In genomic region chr1:27572019-27572678, GRCh38 we compare ENCODE assay signal across 1 cellular context.
TF ChIP-seq lines count a peak whose summit lies in the region.

No MANE protein-coding gene starts in this region.

TF ChIP-seq in K562, 482 proteins besides CTCF, POLR2A, EP300 and RAD21 (continued from another document and continues in another):
- 0 out of 2 replicates have a peak, but pooled peaks have one; percentile 35 for TF ChIP-seq ZFP91 (CRISPR knock-in tag; IDR thresholded peaks at IDR 0.05)
- TF ChIP-seq DMBX1 (CRISPR knock-in tag; IDR thresholded peaks at IDR 0.05; ENCODE audit: borderline replicate concordance) = no peak
- TF ChIP-seq ATF2 (CRISPR knock-in tag; IDR thresholded peaks at IDR 0.05) = no peak
- no peak for TF ChIP-seq HDAC6 (IDR thresholded peaks at IDR 0.05; ENCODE audit: low read depth, low read length)
- peak; percentile 3; the same call in 1 of the 2 replicates for TF ChIP-seq ZFX (CRISPR knock-in tag; IDR thresholded peaks at IDR 0.05)
- no peak for TF ChIP-seq THAP12 (CRISPR knock-in tag; IDR thresholded peaks at IDR 0.05)
- TF ChIP-seq TSHZ1 (CRISPR knock-in tag; IDR thresholded peaks at IDR 0.05) = no peak
- no peak for TF ChIP-seq PPARD (CRISPR knock-in tag; IDR thresholded peaks at IDR 0.05)
- TF ChIP-seq ZNF57 (CRISPR knock-in tag; IDR thresholded peaks at IDR 0.05) = no peak
- no peak for TF ChIP-seq FUS (optimal IDR thresholded peaks at IDR 0.05; ENCODE audit: low read depth, low read length)
- TF ChIP-seq ZNF277 (CRISPR knock-in tag; IDR thresholded peaks at IDR 0.05; ENCODE audit: borderline replicate concordance) = no peak
- TF ChIP-seq ETS1 (conservative IDR thresholded peaks at IDR 0.05; ENCODE audit: control insufficient read depth, low read depth, low read length) = no peak
- TF ChIP-seq MIER1 (IDR thresholded peaks at IDR 0.05; ENCODE audit: low read depth) = 0 out of 2 replicates have a peak, but pooled peaks have one; percentile 41
- TF ChIP-seq THRB (CRISPR knock-in tag; conservative IDR thresholded peaks at IDR 0.05) = no peak
- peak; percentile 36; the same call in 1 of the 2 replicates for TF ChIP-seq DPF2 (IDR thresholded peaks at IDR 0.05)
- TF ChIP-seq NR2C2 (CRISPR knock-in tag; IDR thresholded peaks at IDR 0.05) = 0 out of 2 replicates have a peak, but pooled peaks have one; percentile 34
- no peak for TF ChIP-seq NR2C2 (tag; IDR thresholded peaks at IDR 0.05)
- no peak for TF ChIP-seq PBX2 (CRISPR knock-in tag; IDR thresholded peaks at IDR 0.05; ENCODE audit: low read depth)
- no peak for TF ChIP-seq PBX2 (tag; conservative IDR thresholded peaks at IDR 0.05; ENCODE audit: low read depth)
- TF ChIP-seq TFAP4 (CRISPR knock-in tag; IDR thresholded peaks at IDR 0.05; ENCODE audit: borderline replicate concordance) = peak; percentile 12; the same call in 1 of the 2 replicates
- 0 out of 2 replicates have a peak, but pooled peaks have one; percentile 61 for TF ChIP-seq TCF7 (IDR thresholded peaks at IDR 0.05; ENCODE audit: borderline replicate concordance)
- TF ChIP-seq FOXM1 (IDR thresholded peaks at IDR 0.05; ENCODE audit: low read depth) = no peak
- TF ChIP-seq FOXM1 (CRISPR knock-in tag; IDR thresholded peaks at IDR 0.05; ENCODE audit: low read depth) = no peak; the same call in 1 of the 2 replicates
- no peak for TF ChIP-seq KHSRP (IDR thresholded peaks at IDR 0.05)
- no peak for TF ChIP-seq ZNF668 (CRISPR knock-in tag; IDR thresholded peaks at IDR 0.05)
- TF ChIP-seq CBFA2T2 (conservative IDR thresholded peaks at IDR 0.05) = 0 out of 2 replicates have a peak, but pooled peaks have one; percentile 3
- 0 out of 4 replicates have a peak, but pooled peaks of 1 of the 2 experiments have one; percentile 12 for TF ChIP-seq MNT (conservative IDR thresholded peaks at IDR 0.05)
- TF ChIP-seq VEZF1 (CRISPR knock-in tag; IDR thresholded peaks at IDR 0.05) = peak; percentile 38; the same call in 1 of the 2 replicates
- no peak for TF ChIP-seq RNF219 (CRISPR knock-in tag; IDR thresholded peaks at IDR 0.05)
